Comparison of ENCODE assay signal across 33 cellular contexts in genomic region chr13:85738696-85739320, GRCh38.
"Had no signal": no experiment of that assay in that cellular context is flagged by ENCODE, and none has a peak within 500 bp of the region (broad histone marks: within the 10 kb centered on the region; RNA-seq: fewer than 3 reads in every experiment).

No MANE protein-coding gene starts in this region.

- H3K27me3 Mint-ChIP-seq: activated CD4-positive, alpha-beta memory T cell treated with anti-CD3 and anti-CD28 coated beads, Interleukin-2, amount 10 ng/mL, durations not matched to agents 7 days and 5 days; activated CD4-positive, alpha-beta T cell treated with anti-CD3 and anti-CD28 coated beads, Interleukin-2, amount 10 ng/mL, durations not matched to agents 7 days and 5 days; activated naive CD4-positive, alpha-beta T cell treated with anti-CD3 and anti-CD28 coated beads, Interleukin-2, amount 50 U/mL, for 24 hours; activated naive CD8-positive, alpha-beta T cell treated with anti-CD3 and anti-CD28 coated beads, Interleukin-2, amount 50 U/mL, for 24 hours; activated T-helper 17 cell treated with anti-CD3 and anti-CD28 coated beads, Interleukin-2, amount 50 U/mL, for 72 hours; effector memory CD8-positive, alpha-beta T cell; naive thymus-derived CD8-positive, alpha-beta T cell; stimulated activated memory B cell treated with anti-CD40 and anti-IgM and Interleukin-4, amounts not matched to agents 10 μg/mL and 1 μg/mL and 100 μg/mL, for 72 hours; T-helper 17 cell had no signal

- H3K9ac ChIP-seq: parathyroid adenoma had no signal

- H3K4me3 Mint-ChIP-seq: activated CD4-positive, alpha-beta memory T cell treated with anti-CD3 and anti-CD28 coated beads, Interleukin-2, amount 10 ng/mL, durations not matched to agents 7 days and 5 days; activated CD4-positive, alpha-beta T cell treated with anti-CD3 and anti-CD28 coated beads, Interleukin-2, amount 10 ng/mL, durations not matched to agents 7 days and 5 days; activated naive CD4-positive, alpha-beta T cell treated with anti-CD3 and anti-CD28 coated beads, Interleukin-2, amount 50 U/mL, for 24 hours; activated naive CD8-positive, alpha-beta T cell treated with anti-CD3 and anti-CD28 coated beads, Interleukin-2, amount 50 U/mL, for 24 hours; activated T-cell treated with anti-CD3 and anti-CD28 coated beads, Interleukin-2, amount 50 U/mL, for 4 hours; activated T-helper 17 cell treated with anti-CD3 and anti-CD28 coated beads, Interleukin-2, amount 50 U/mL, for 72 hours; effector memory CD8-positive, alpha-beta T cell; immature natural killer cell; naive thymus-derived CD8-positive, alpha-beta T cell; neural crest cell; stimulated activated memory B cell treated with anti-CD40 and anti-IgM and Interleukin-4, amounts not matched to agents 10 μg/mL and 1 μg/mL and 100 μg/mL, for 72 hours; T-helper 17 cell had no signal

- H3K4me1 ChIP-seq: heart left ventricle, parathyroid adenoma, right atrium auricular region, stomach, thyroid gland had no signal

- DNase-seq: activated CD4-positive, alpha-beta memory T cell treated with anti-CD3 and anti-CD28 coated beads, Interleukin-2, amount 10 ng/mL, durations not matched to agents 7 days and 5 days; activated CD4-positive, alpha-beta T cell treated with anti-CD3 and anti-CD28 coated beads for 1 hour; activated CD4-positive, alpha-beta T cell treated with anti-CD3 and anti-CD28 coated beads, Interleukin-2, amount 10 ng/mL, durations not matched to agents 7 days and 5 days; activated CD8-positive, alpha-beta memory T cell treated with anti-CD3 and anti-CD28 coated beads, Interleukin-2, amount 50 U/mL, for 48 hours; activated naive CD8-positive, alpha-beta T cell treated with anti-CD3 and anti-CD28 coated beads, Interleukin-2, amount 50 U/mL, for 24 hours; activated T-cell treated with anti-CD3 and anti-CD28 coated beads, Interleukin-2, amount 50 U/mL, for 4 hours; anterior cingulate cortex; dorsolateral prefrontal cortex; effector memory CD8-positive, alpha-beta T cell; heart left ventricle; hypothalamus; immature natural killer cell; mesenchymal stem cell; naive thymus-derived CD8-positive, alpha-beta T cell; nucleus accumbens; stimulated activated CD4-positive, alpha-beta T cell treated with anti-CD3 and anti-CD28 coated beads, Interleukin-1b, Interleukin-23, amount 100 ng/mL, for 48 hours; stimulated activated CD4-positive, alpha-beta T cell treated with anti-CD3 and anti-CD28 coated beads, Interleukin-4, amount 100 ng/mL, for 4 hours; stimulated activated CD8-positive, alpha-beta memory T cell treated with anti-CD3 and anti-CD28 coated beads, Interleukin-4, amount 100 ng/mL, for 48 hours; stomach; T-helper 17 cell; T1000; thyroid gland; WERI-Rb-1 had no signal

- H3K4me3 ChIP-seq: cardiac muscle cell, coronary artery, dorsolateral prefrontal cortex, heart left ventricle, right atrium auricular region, smooth muscle cell, stomach, thyroid gland had no signal

- H2AFZ ChIP-seq: parathyroid adenoma had no signal

- H3K36me3 ChIP-seq: cardiac muscle cell, heart left ventricle, right atrium auricular region, stomach, thyroid gland, WERI-Rb-1 had no signal

- H3K9me3 ChIP-seq: right atrium auricular region, stomach, thyroid gland had no signal

- H3K27me3 ChIP-seq: cardiac muscle cell, dorsolateral prefrontal cortex, heart left ventricle, right atrium auricular region, stomach, thyroid gland had no signal

- H3K79me2 ChIP-seq: parathyroid adenoma had no signal

- H3K27ac ChIP-seq: cardiac muscle cell, coronary artery, dorsolateral prefrontal cortex, heart left ventricle, parathyroid adenoma, right atrium auricular region, stomach, thyroid gland, WERI-Rb-1 had no signal

- H3K4me1 Mint-ChIP-seq: activated CD4-positive, alpha-beta memory T cell treated with anti-CD3 and anti-CD28 coated beads, Interleukin-2, amount 10 ng/mL, durations not matched to agents 7 days and 5 days; activated CD4-positive, alpha-beta T cell treated with anti-CD3 and anti-CD28 coated beads, Interleukin-2, amount 10 ng/mL, durations not matched to agents 7 days and 5 days; activated naive CD4-positive, alpha-beta T cell treated with anti-CD3 and anti-CD28 coated beads, Interleukin-2, amount 50 U/mL, for 24 hours; activated naive CD8-positive, alpha-beta T cell treated with anti-CD3 and anti-CD28 coated beads, Interleukin-2, amount 50 U/mL, for 24 hours; activated T-helper 17 cell treated with anti-CD3 and anti-CD28 coated beads, Interleukin-2, amount 50 U/mL, for 72 hours; immature natural killer cell; naive thymus-derived CD8-positive, alpha-beta T cell; stimulated activated memory B cell treated with anti-CD40 and anti-IgM and Interleukin-4, amounts not matched to agents 10 μg/mL and 1 μg/mL and 100 μg/mL, for 72 hours; T-helper 17 cell had no signal

- H3K9me3 Mint-ChIP-seq: activated CD4-positive, alpha-beta T cell treated with anti-CD3 and anti-CD28 coated beads, Interleukin-2, amount 10 ng/mL, durations not matched to agents 7 days and 5 days; activated naive CD8-positive, alpha-beta T cell treated with anti-CD3 and anti-CD28 coated beads, Interleukin-2, amount 50 U/mL, for 24 hours had no signal

- ATAC-seq: activated naive CD8-positive, alpha-beta T cell treated with anti-CD3 and anti-CD28 coated beads, Interleukin-2, amount 50 U/mL, for 24 hours; activated T-cell treated with anti-CD3 and anti-CD28 coated beads, Interleukin-2, amount 50 U/mL, for 4 hours; activated T-helper 17 cell treated with anti-CD3 and anti-CD28 coated beads, Interleukin-2, amount 50 U/mL, for 72 hours; effector memory CD8-positive, alpha-beta T cell; esophagus mucosa; heart left ventricle; naive thymus-derived CD8-positive, alpha-beta T cell; stimulated activated memory B cell treated with anti-CD40 and anti-IgM and Interleukin-4, amounts not matched to agents 10 μg/mL and 1 μg/mL and 100 μg/mL, for 72 hours; T-helper 17 cell had no signal

- H3K27ac Mint-ChIP-seq: activated CD4-positive, alpha-beta memory T cell treated with anti-CD3 and anti-CD28 coated beads, Interleukin-2, amount 10 ng/mL, durations not matched to agents 7 days and 5 days; activated CD4-positive, alpha-beta T cell treated with anti-CD3 and anti-CD28 coated beads, Interleukin-2, amount 10 ng/mL, durations not matched to agents 7 days and 5 days; activated naive CD4-positive, alpha-beta T cell treated with anti-CD3 and anti-CD28 coated beads, Interleukin-2, amount 50 U/mL, for 24 hours; activated naive CD8-positive, alpha-beta T cell treated with anti-CD3 and anti-CD28 coated beads, Interleukin-2, amount 50 U/mL, for 24 hours; activated T-helper 17 cell treated with anti-CD3 and anti-CD28 coated beads, Interleukin-2, amount 50 U/mL, for 72 hours; effector memory CD8-positive, alpha-beta T cell; immature natural killer cell; naive thymus-derived CD8-positive, alpha-beta T cell; stimulated activated memory B cell treated with anti-CD40 and anti-IgM and Interleukin-4, amounts not matched to agents 10 μg/mL and 1 μg/mL and 100 μg/mL, for 72 hours; T-helper 17 cell had no signal

- H3K4me2 ChIP-seq: smooth muscle cell had no signal
